ENCODE assay signal across 10 cellular contexts in genomic region chr5:136374003-136374402, GRCh38. TPM values are rescaled to one million over a fixed set of nuclear protein-coding genes. Genes with fewer than 3 reads are reported as not detected.
DNase-seq lines count a peak whose midpoint lies in the region; TF ChIP-seq lines count a peak whose summit lies in the region.
"Had no signal": no experiment of that assay in that cellular context is flagged by ENCODE, and none has a peak within 500 bp of the region (broad histone marks: within the 10 kb centered on the region; RNA-seq: fewer than 3 reads in every experiment).

No MANE protein-coding gene starts in this region.

- H3K79me2 ChIP-seq in Loucy (ENCODE audit: insufficient read depth, low read length) = no peaks in the 10 kb centered on the region

- no peak overlapping the region for H3K9ac ChIP-seq in Loucy (ENCODE audit: low read depth, low read length, poor library complexity, severe bottlenecking)

- no peaks in the 10 kb centered on the region for H3K9me3 ChIP-seq in Loucy (ENCODE audit: insufficient read depth, low read depth, low read length)
- H3K9me3 ChIP-seq: neutrophil had no signal

- POLR2A ChIA-PET in GM10248 (lab: Yijun Ruan, JAX) = no interaction called here

- no peaks in the 10 kb centered on the region for H3K9me2 ChIP-seq in Loucy (replicated peaks; ENCODE audit: low read depth, low read length)

- no peaks in the 10 kb centered on the region for H4K20me1 ChIP-seq in Loucy (ENCODE audit: insufficient read depth, low read length, poor library complexity, severe bottlenecking)

- no peak overlapping the region for H2AFZ ChIP-seq in Loucy (ENCODE audit: low read length)

- CTCF ChIA-PET in GM10248 (lab: Yijun Ruan, JAX) = no interaction called here

- DNase-seq in GM10248 (ENCODE audit: extremely low spot score) (no peak), astrocyte of the cerebellum (ENCODE audit: low read depth) (no peak), myocyte (ENCODE audit: low read depth) (peak; percentile 20), Kasumi-1 (lab: John Stamatoyannopoulos, UW) (no peak), NCI-H2171 treated with DMSO at 0.1 percent for 48 hours (lab: John Stamatoyannopoulos, UW) (no peak), SKM-1 treated with dmso at 0.1 percent for 144 hours (lab: John Stamatoyannopoulos, UW; ENCODE audit: unreplicated experiment) (no peak)
- no peak for DNase-seq in activated T-cell treated with anti-CD3 and anti-CD28 coated beads, Interleukin-2, amount 50 U/mL, for 48 hours
- DNase-seq: activated CD4-positive, alpha-beta T cell treated with anti-CD3 and anti-CD28 coated beads, Interleukin-2, amount 50 U/mL, for 4 hours had no signal

- H3F3A ChIP-seq in Loucy (ENCODE audit: low read depth) = no peaks in the 10 kb centered on the region

- H3K4me3 ChIP-seq in Loucy (ENCODE audit: low read length, poor library complexity, severe bottlenecking) (no peak overlapping the region), astrocyte of the cerebellum (ENCODE audit: low read depth, low read length) (no peak overlapping the region)

- no peak overlapping the region for H3K4me2 ChIP-seq in Loucy (ENCODE audit: low read depth, low read length, poor library complexity, severe bottlenecking)

- no peaks in the 10 kb centered on the region for H3K27me3 ChIP-seq in Loucy (ENCODE audit: insufficient read depth, low read length, poor library complexity, severe bottlenecking)
- H3K27me3 ChIP-seq: neutrophil had no signal

- H3K4me1 ChIP-seq in Loucy (ENCODE audit: insufficient read depth, low read length, poor library complexity, severe bottlenecking) = no peaks in the 10 kb centered on the region

- in situ Hi-C loops in astrocyte of the cerebellum (cut with HindIII; ENCODE audit: low sequenced_read_pairs) = no loop called here

- TF ChIP-seq CTCF in GM10248 (IDR thresholded peaks at IDR 0.05; ENCODE audit: control extremely low read depth, extremely low read depth, low read depth, missing control alignments) = peak; percentile 20
- peak; percentile 63 for TF ChIP-seq CTCF in Loucy (conservative IDR thresholded peaks at IDR 0.05; ENCODE audit: low read length)
- TF ChIP-seq CTCF in astrocyte of the cerebellum (IDR thresholded peaks at IDR 0.05; ENCODE audit: low read depth, low read length, missing control alignments) = peak; percentile 7

- H3K36me3 ChIP-seq in Loucy (ENCODE audit: insufficient read depth, low read length) = no peaks in the 10 kb centered on the region
- H3K36me3 ChIP-seq: neutrophil had no signal

RNA-seq across cellular contexts. Expression of gene TRPC7, which starts 8.7 kb away (rescaled TPM):
- not detected in 2 replicates for total RNA-seq in myocyte
- polyA plus RNA-seq in myocyte (2012) = not detected

Comparison
In these comparisons a context has a peak if more than half of its experiments do, and no peak if none do; other contexts are left out.
1. CTCF ChIP-seq: peak in every context shown above with its lines; median percentile 63 in Loucy; 20 in GM10248; 7 in astrocyte of the cerebellum.